ENCODE assay signal across 23 cellular contexts in the genomic region with DNA sequence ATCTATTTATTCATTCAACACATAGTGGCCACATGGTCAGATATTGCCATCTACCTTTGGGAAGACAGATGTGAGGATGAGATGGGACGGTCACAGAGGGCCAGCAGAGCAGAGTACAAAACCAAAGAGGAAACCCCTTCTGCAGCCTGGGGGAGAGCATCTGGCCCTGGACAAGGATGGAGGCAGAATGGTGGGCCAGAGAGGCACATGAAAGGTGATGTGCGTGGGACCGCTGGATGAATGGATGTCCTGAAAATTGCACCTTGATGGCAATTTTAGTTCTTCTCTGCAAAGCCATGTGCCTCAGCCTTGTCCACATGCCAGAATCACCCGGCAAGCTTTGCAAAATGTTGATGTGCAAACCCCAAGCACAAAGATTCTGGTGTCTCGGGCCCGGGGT.
"Had no signal": no experiment of that assay in that cellular context is flagged by ENCODE, and none has a peak within 500 bp of the region (broad histone marks: within the 10 kb centered on the region; RNA-seq: fewer than 3 reads in every experiment).

No MANE protein-coding gene starts in this region.

- H3K4me3 Mint-ChIP-seq: activated CD4-positive, alpha-beta T cell treated with anti-CD3 and anti-CD28 coated beads for 36 hours; activated naive CD8-positive, alpha-beta T cell treated with anti-CD3 and anti-CD28 coated beads, Interleukin-2, amount 50 U/mL, for 24 hours; activated T-cell treated with anti-CD3 and anti-CD28 coated beads, Interleukin-2, amount 50 U/mL, for 24 hours; effector memory CD8-positive, alpha-beta T cell; immature natural killer cell; natural killer cell; T-helper 2 cell treated with Interferon-gamma antibody and Interleukin-4, amounts not matched to agents 5 μg/mL and 100 μg/mL, for 36 hours had no signal

- ATAC-seq: activated CD4-positive, alpha-beta T cell treated with anti-CD3 and anti-CD28 coated beads for 36 hours; activated naive CD8-positive, alpha-beta T cell treated with anti-CD3 and anti-CD28 coated beads, Interleukin-2, amount 50 U/mL, for 24 hours; effector memory CD8-positive, alpha-beta T cell; natural killer cell had no signal

- H3K36me3 Mint-ChIP-seq: immature natural killer cell, natural killer cell had no signal

- H3K4me2 ChIP-seq: smooth muscle cell had no signal

- H3K27ac Mint-ChIP-seq: activated CD4-positive, alpha-beta T cell treated with anti-CD3 and anti-CD28 coated beads for 36 hours; activated naive CD8-positive, alpha-beta T cell treated with anti-CD3 and anti-CD28 coated beads, Interleukin-2, amount 50 U/mL, for 24 hours; activated T-cell treated with anti-CD3 and anti-CD28 coated beads, Interleukin-2, amount 50 U/mL, for 24 hours; effector memory CD8-positive, alpha-beta T cell; immature natural killer cell; natural killer cell; T-helper 2 cell treated with Interferon-gamma antibody and Interleukin-4, amounts not matched to agents 5 μg/mL and 100 μg/mL, for 36 hours had no signal

- H3K27ac ChIP-seq: breast epithelium, lower lobe of right lung, suprapubic skin had no signal

- H3K27me3 Mint-ChIP-seq: activated CD4-positive, alpha-beta T cell treated with anti-CD3 and anti-CD28 coated beads for 36 hours; activated T-cell treated with anti-CD3 and anti-CD28 coated beads, Interleukin-2, amount 50 U/mL, for 24 hours had no signal

- DNase-seq: activated CD4-positive, alpha-beta T cell treated with anti-CD3 and anti-CD28 coated beads for 36 hours; activated CD4-positive, CD25-positive, alpha-beta regulatory T cell; activated CD8-positive, alpha-beta memory T cell treated with anti-CD3 and anti-CD28 coated beads for 24 hours; activated CD8-positive, alpha-beta memory T cell treated with anti-CD3 and anti-CD28 coated beads, Interleukin-2, amount 50 U/mL, for 4 hours; activated gamma-delta T cell; activated naive CD4-positive, alpha-beta T cell treated with anti-CD3 and anti-CD28 coated beads, Interleukin-2, amount 50 U/mL, for 16 hours; activated naive CD8-positive, alpha-beta T cell treated with anti-CD3 and anti-CD28 coated beads, Interleukin-2, amount 50 U/mL, for 24 hours; activated T-cell treated with anti-CD3 and anti-CD28 coated beads, Interleukin-2, amount 50 U/mL, for 24 hours; central memory CD4-positive, alpha-beta T cell; effector memory CD8-positive, alpha-beta T cell; immature natural killer cell; lower lobe of right lung; mesendoderm; natural killer cell; stimulated activated CD4-positive, alpha-beta T cell treated with anti-CD3 and anti-CD28 coated beads, Interleukin-15, amount 100 ng/mL, for 24 hours; stimulated activated CD4-positive, alpha-beta T cell treated with anti-CD3 and anti-CD28 coated beads, Interleukin-2, amount 100 ng/mL, for 24 hours; stimulated activated naive CD4-positive, alpha-beta T cell; T-helper 1 cell had no signal

- H3K27me3 ChIP-seq: breast epithelium, suprapubic skin, tibial artery had no signal

- H3K36me3 ChIP-seq: breast epithelium, lower lobe of right lung, suprapubic skin, tibial artery had no signal

- H3K4me1 ChIP-seq: breast epithelium had no signal

- H3K9me3 Mint-ChIP-seq: activated naive CD8-positive, alpha-beta T cell treated with anti-CD3 and anti-CD28 coated beads, Interleukin-2, amount 50 U/mL, for 24 hours; activated T-cell treated with anti-CD3 and anti-CD28 coated beads, Interleukin-2, amount 50 U/mL, for 24 hours; effector memory CD8-positive, alpha-beta T cell; immature natural killer cell; natural killer cell; T-helper 2 cell treated with Interferon-gamma antibody and Interleukin-4, amounts not matched to agents 5 μg/mL and 100 μg/mL, for 36 hours had no signal

- H3K9me3 ChIP-seq: breast epithelium, lower lobe of right lung, suprapubic skin, tibial artery had no signal

- H3K4me3 ChIP-seq: breast epithelium, lower lobe of right lung, smooth muscle cell, suprapubic skin, tibial artery had no signal
